In the genomic region with DNA sequence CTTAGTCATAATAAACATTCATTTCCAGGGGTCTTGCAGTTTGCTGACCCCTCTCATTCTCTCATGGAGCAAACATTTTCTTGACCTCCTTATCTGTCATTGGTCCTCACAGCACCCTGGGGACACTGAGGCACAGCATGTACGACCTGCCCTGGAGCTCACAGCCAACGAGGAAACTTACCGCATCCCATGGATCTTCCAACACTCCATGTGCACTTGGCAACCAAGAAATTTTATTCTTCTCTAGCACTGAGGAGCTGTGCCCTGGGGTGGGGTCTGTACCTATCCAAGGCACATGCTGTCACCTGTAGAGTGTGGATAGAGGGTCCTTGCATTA, we compare ENCODE assay signal across 22 cellular contexts.
DNase-seq lines count a peak whose midpoint lies in the region; ATAC-seq, FAIRE-seq and TF ChIP-seq lines count a peak whose summit lies in the region.
"Had no signal": no experiment of that assay in that cellular context is flagged by ENCODE, and none has a peak within 500 bp of the region (broad histone marks: within the 10 kb centered on the region; RNA-seq: fewer than 3 reads in every experiment).

No MANE protein-coding gene starts in this region.

- no peaks in the 10 kb centered on the region for H3K9me3 Mint-ChIP-seq in T-helper 1 cell treated with Interleukin-12 subunit alpha and Interleukin-12 subunit beta and Interleukin-4 antibody, amounts not matched to agents 30 μg/mL and 1 μg/mL, for 36 hours
- no peaks in the 10 kb centered on the region for H3K9me3 Mint-ChIP-seq in activated naive CD8-positive, alpha-beta T cell treated with anti-CD3 and anti-CD28 coated beads, Interleukin-2, amount 10 ng/mL, durations not matched to agents 7 days and 5 days
- no peaks in the 10 kb centered on the region for H3K9me3 Mint-ChIP-seq in activated naive CD8-positive, alpha-beta T cell treated with anti-CD3 and anti-CD28 coated beads, Interleukin-2, amount 50 U/mL, for 24 hours
- H3K9me3 Mint-ChIP-seq in stimulated activated effector memory CD8-positive, alpha-beta T cell treated with anti-CD3 and anti-CD28 coated beads, Interleukin-12 subunit alpha, Interleukin-12 subunit beta, amount 100 ng/mL, for 72 hours = no peaks in the 10 kb centered on the region
- H3K9me3 Mint-ChIP-seq: mesothelial cell of epicardium, naive B cell had no signal

- peak overlapping the region; percentile 18; the same call in 1 of the 2 replicates for H3K27ac ChIP-seq in GM12878 (ENCODE audit: control insufficient read depth, insufficient read depth)
- H3K27ac ChIP-seq: 22Rv1, coronary artery, tibial artery, VCaP had no signal

- no peak overlapping the region for H2AFZ ChIP-seq in GM12878 (ENCODE audit: control insufficient read depth, low read depth, low read length)

- peaks cover 73% of the 10 kb centered on the region for H3K4me1 Mint-ChIP-seq in T-helper 1 cell treated with Interleukin-12 subunit alpha and Interleukin-12 subunit beta and Interleukin-4 antibody, amounts not matched to agents 30 μg/mL and 1 μg/mL, for 36 hours (ENCODE audit: low read depth)
- H3K4me1 Mint-ChIP-seq in activated naive CD8-positive, alpha-beta T cell treated with anti-CD3 and anti-CD28 coated beads, Interleukin-2, amount 10 ng/mL, durations not matched to agents 7 days and 5 days = peaks cover 73% of the 10 kb centered on the region
- peaks cover 79% of the 10 kb centered on the region for H3K4me1 Mint-ChIP-seq in activated naive CD8-positive, alpha-beta T cell treated with anti-CD3 and anti-CD28 coated beads, Interleukin-2, amount 50 U/mL, for 24 hours
- peaks cover 89% of the 10 kb centered on the region for H3K4me1 Mint-ChIP-seq in stimulated activated effector memory CD8-positive, alpha-beta T cell treated with anti-CD3 and anti-CD28 coated beads, Interleukin-12 subunit alpha, Interleukin-12 subunit beta, amount 100 ng/mL, for 72 hours
- H3K4me1 Mint-ChIP-seq: mesothelial cell of epicardium had no signal

- TF ChIP-seq RAD21 in GM12878 (IDR thresholded peaks at IDR 0.05; ENCODE audit: insufficient read depth, low read depth, low read length) = no peak

- no peak for ATAC-seq in activated naive CD8-positive, alpha-beta T cell treated with anti-CD3 and anti-CD28 coated beads, Interleukin-2, amount 10 ng/mL, durations not matched to agents 7 days and 5 days (ENCODE audit: low read depth)
- no peak for ATAC-seq in activated naive CD8-positive, alpha-beta T cell treated with anti-CD3 and anti-CD28 coated beads, Interleukin-2, amount 50 U/mL, for 24 hours
- ATAC-seq in GM12878 = no peak
- ATAC-seq in stimulated activated effector memory CD8-positive, alpha-beta T cell treated with anti-CD3 and anti-CD28 coated beads, Interleukin-12 subunit alpha, Interleukin-12 subunit beta, amount 100 ng/mL, for 72 hours = no peak

- H4K20me1 ChIP-seq in GM12878 (ENCODE audit: control insufficient read depth, insufficient read depth) = no peaks in the 10 kb centered on the region

- TF ChIP-seq POLR2A in GM12878 (IDR thresholded peaks at IDR 0.05; ENCODE audit: low read depth, low read length) = no peak

- CTCF ChIA-PET in GM12878 (lab: Yijun Ruan, JAX) = interaction anchor here (1.4 to 15.8 kb wide), 6 partner anchors 9 to 139 kb away, joined by 4 to 323 read pairs (median 8); no protein-coding TSS in a partner anchor

- no peaks in the 10 kb centered on the region for H3K79me2 ChIP-seq in GM12878 (ENCODE audit: control insufficient read depth, insufficient read depth, low read length)

- intact Hi-C loops in GM12878 (cut with micrococcal nuclease; ENCODE audit: unreplicated experiment) = loop anchor here (10.0 kb wide), 1 partner anchor 307 kb away; no protein-coding TSS in a partner anchor

- no peak for TF ChIP-seq CTCF in GM12878 (IDR thresholded peaks at IDR 0.05 in 2 of 3, conservative IDR thresholded peaks at IDR 0.05 in 1 of 3; ENCODE audit: control insufficient read depth in 2 of 3, extremely low read depth in 1 of 3, insufficient read depth in 1 of 3, low read depth in 3 of 3, low read length in 3 of 3)

- H3K4me3 ChIP-seq in GM12878 = no peak overlapping the region
- H3K4me3 ChIP-seq: coronary artery, tibial artery had no signal

- H3K4me3 Mint-ChIP-seq in T-helper 1 cell treated with Interleukin-12 subunit alpha and Interleukin-12 subunit beta and Interleukin-4 antibody, amounts not matched to agents 30 μg/mL and 1 μg/mL, for 36 hours = peak overlapping the region; percentile 75
- H3K4me3 Mint-ChIP-seq in activated naive CD8-positive, alpha-beta T cell treated with anti-CD3 and anti-CD28 coated beads, Interleukin-2, amount 10 ng/mL, durations not matched to agents 7 days and 5 days = no peak overlapping the region
- H3K4me3 Mint-ChIP-seq in activated naive CD8-positive, alpha-beta T cell treated with anti-CD3 and anti-CD28 coated beads, Interleukin-2, amount 50 U/mL, for 24 hours = no peak overlapping the region
- peak overlapping the region; percentile 59 for H3K4me3 Mint-ChIP-seq in stimulated activated effector memory CD8-positive, alpha-beta T cell treated with anti-CD3 and anti-CD28 coated beads, Interleukin-12 subunit alpha, Interleukin-12 subunit beta, amount 100 ng/mL, for 72 hours
- H3K4me3 Mint-ChIP-seq: mesothelial cell of epicardium had no signal

- H3K4me2 ChIP-seq in GM12878 (ENCODE audit: control insufficient read depth, insufficient read depth) = no peak overlapping the region

- no peaks in the 10 kb centered on the region for H3K9me3 ChIP-seq in GM12878 (replicated peaks; ENCODE audit: control insufficient read depth, insufficient read depth, low read length)
- H3K9me3 ChIP-seq: tibial artery had no signal

- in situ Hi-C loops in GM12878 (cut with MboI) = loop anchor here (25.0 kb wide), 2 partner anchors 469 to 569 kb away; no protein-coding TSS in a partner anchor

- H3K27ac Mint-ChIP-seq in T-helper 1 cell treated with Interleukin-12 subunit alpha and Interleukin-12 subunit beta and Interleukin-4 antibody, amounts not matched to agents 30 μg/mL and 1 μg/mL, for 36 hours = peak overlapping the region; percentile 73
- peak overlapping the region; percentile 86 for H3K27ac Mint-ChIP-seq in activated naive CD8-positive, alpha-beta T cell treated with anti-CD3 and anti-CD28 coated beads, Interleukin-2, amount 10 ng/mL, durations not matched to agents 7 days and 5 days
- no peak overlapping the region for H3K27ac Mint-ChIP-seq in activated naive CD8-positive, alpha-beta T cell treated with anti-CD3 and anti-CD28 coated beads, Interleukin-2, amount 50 U/mL, for 24 hours
- H3K27ac Mint-ChIP-seq in stimulated activated effector memory CD8-positive, alpha-beta T cell treated with anti-CD3 and anti-CD28 coated beads, Interleukin-12 subunit alpha, Interleukin-12 subunit beta, amount 100 ng/mL, for 72 hours = peak overlapping the region; percentile 91
- H3K27ac Mint-ChIP-seq: mesothelial cell of epicardium had no signal

- no peak for TF ChIP-seq EP300 in GM12878 (IDR thresholded peaks at IDR 0.05; ENCODE audit: borderline replicate concordance in 1 of 2, control insufficient read depth in 1 of 2, low read depth in 2 of 2, low read length in 2 of 2)

- peaks cover 4% of the 10 kb centered on the region for H3K27me3 Mint-ChIP-seq in T-helper 1 cell treated with Interleukin-12 subunit alpha and Interleukin-12 subunit beta and Interleukin-4 antibody, amounts not matched to agents 30 μg/mL and 1 μg/mL, for 36 hours (ENCODE audit: low read depth)
- no peaks in the 10 kb centered on the region for H3K27me3 Mint-ChIP-seq in activated naive CD8-positive, alpha-beta T cell treated with anti-CD3 and anti-CD28 coated beads, Interleukin-2, amount 10 ng/mL, durations not matched to agents 7 days and 5 days
- no peaks in the 10 kb centered on the region for H3K27me3 Mint-ChIP-seq in activated naive CD8-positive, alpha-beta T cell treated with anti-CD3 and anti-CD28 coated beads, Interleukin-2, amount 50 U/mL, for 24 hours

- RAD21 ChIA-PET in GM12878 (lab: Charles Lee; ENCODE audit: unreplicated experiment) = interaction anchor here (0.5 to 2.9 kb wide), 5 partner anchors 30 to 173 kb away, joined by 3 to 14 read pairs (median 6); no protein-coding TSS in a partner anchor

- POLR2A ChIA-PET in activated naive CD8-positive, alpha-beta T cell treated with anti-CD3 and anti-CD28 coated beads, Interleukin-2, amount 10 ng/mL, durations not matched to agents 7 days and 5 days (lab: Charles Lee) = interaction anchor here (0.6 to 1.6 kb wide), 5 partner anchors 20 to 345 kb away, joined by 3 to 10 read pairs (median 4); no protein-coding TSS in a partner anchor
- POLR2A ChIA-PET in GM12878 (lab: Charles Lee) = no interaction called here

- no peaks in the 10 kb centered on the region for H3K27me3 ChIP-seq in GM12878 (replicated peaks in 1 of 2; ENCODE audit: control insufficient read depth in 2 of 2, insufficient read depth in 2 of 2, low read length in 1 of 2)

- no peaks in the 10 kb centered on the region for H3K36me3 ChIP-seq in GM12878 (ENCODE audit: control insufficient read depth in 2 of 2, insufficient read depth in 2 of 2, low read length in 1 of 2)
- H3K36me3 ChIP-seq: tibial artery had no signal

- no peak overlapping the region for H3K9ac ChIP-seq in GM12878 (ENCODE audit: control insufficient read depth, insufficient read depth, low read length)

- peaks cover 28% of the 10 kb centered on the region for H3K4me1 ChIP-seq in GM12878 (ENCODE audit: control insufficient read depth, insufficient read depth, low read length)
- H3K4me1 ChIP-seq: tibial artery had no signal

- no peak for DNase-seq in T-helper 1 cell
- DNase-seq in activated naive CD8-positive, alpha-beta T cell treated with anti-CD3 and anti-CD28 coated beads, Interleukin-2, amount 10 ng/mL, durations not matched to agents 7 days and 5 days = no peak
- no peak for DNase-seq in activated naive CD8-positive, alpha-beta T cell treated with anti-CD3 and anti-CD28 coated beads, Interleukin-2, amount 50 U/mL, for 24 hours
- DNase-seq in GM12878 (ENCODE audit: low read depth, low spot score) = no peak
- DNase-seq in stimulated activated effector memory CD8-positive, alpha-beta T cell treated with anti-CD3 and anti-CD28 coated beads, Interleukin-12 subunit alpha, Interleukin-12 subunit beta, amount 100 ng/mL, for 72 hours (ENCODE audit: low spot score in 2 of 2) = no peak
- no peak for DNase-seq in NCI-H2081 (lab: John Stamatoyannopoulos, UW)
- no peak for DNase-seq in HuH-7 (ENCODE audit: low spot score)
- DNase-seq: DMS153, foreskin fibroblast, KBM-7, naive B cell, NCI-H1436, NCI-H446, NCI-H82, OCI-M1, tibial artery had no signal

- no peak for FAIRE-seq in GM12878 (lab: Jason Lieb, UNC)
- FAIRE-seq: small intestine had no signal

- WGBS in GM12878 (ENCODE audit: insufficient coverage, insufficient replicate concordance, low lambda C conversion rate, missing lambda C conversion rate) = 94% methylated on average over 3 of the region's 3 CpGs

- no peaks in the 10 kb centered on the region for H3K36me3 Mint-ChIP-seq in T-helper 1 cell treated with Interleukin-12 subunit alpha and Interleukin-12 subunit beta and Interleukin-4 antibody, amounts not matched to agents 30 μg/mL and 1 μg/mL, for 36 hours (ENCODE audit: low read depth)
- H3K36me3 Mint-ChIP-seq in activated naive CD8-positive, alpha-beta T cell treated with anti-CD3 and anti-CD28 coated beads, Interleukin-2, amount 10 ng/mL, durations not matched to agents 7 days and 5 days = no peaks in the 10 kb centered on the region
- H3K36me3 Mint-ChIP-seq in activated naive CD8-positive, alpha-beta T cell treated with anti-CD3 and anti-CD28 coated beads, Interleukin-2, amount 50 U/mL, for 24 hours (ENCODE audit: low read depth) = no peaks in the 10 kb centered on the region
- peaks cover 7% of the 10 kb centered on the region for H3K36me3 Mint-ChIP-seq in stimulated activated effector memory CD8-positive, alpha-beta T cell treated with anti-CD3 and anti-CD28 coated beads, Interleukin-12 subunit alpha, Interleukin-12 subunit beta, amount 100 ng/mL, for 72 hours
- H3K36me3 Mint-ChIP-seq: mesothelial cell of epicardium, naive B cell had no signal

- BruUV-seq in GM12878 (replicated peaks; lab: Mats Ljungman, UMichigan) = no TSS peak

- SMC1A ChIA-PET in GM12878 (lab: Charles Lee; ENCODE audit: uncharacterized antibody, unreplicated experiment) = interaction anchor here (1.0 to 12.8 kb wide), 5 partner anchors 9 to 139 kb away, joined by 3 to 220 read pairs (median 7); no protein-coding TSS in a partner anchor

Comparison
In these comparisons a context has a peak if more than half of its experiments do, and no peak if none do; other contexts are left out.
1. H3K4me3 Mint-ChIP-seq: peak in T-helper 1 cell treated with Interleukin-12 subunit alpha and Interleukin-12 subunit beta and Interleukin-4 antibody, amounts not matched to agents 30 μg/mL and 1 μg/mL, for 36 hours (single experiment) and stimulated activated effector memory CD8-positive, alpha-beta T cell treated with anti-CD3 and anti-CD28 coated beads, Interleukin-12 subunit alpha, Interleukin-12 subunit beta, amount 100 ng/mL, for 72 hours (single experiment); none in activated naive CD8-positive, alpha-beta T cell treated with anti-CD3 and anti-CD28 coated beads, Interleukin-2, amount 10 ng/mL, durations not matched to agents 7 days and 5 days (single experiment) and activated naive CD8-positive, alpha-beta T cell treated with anti-CD3 and anti-CD28 coated beads, Interleukin-2, amount 50 U/mL, for 24 hours (single experiment).